In the genomic region with DNA sequence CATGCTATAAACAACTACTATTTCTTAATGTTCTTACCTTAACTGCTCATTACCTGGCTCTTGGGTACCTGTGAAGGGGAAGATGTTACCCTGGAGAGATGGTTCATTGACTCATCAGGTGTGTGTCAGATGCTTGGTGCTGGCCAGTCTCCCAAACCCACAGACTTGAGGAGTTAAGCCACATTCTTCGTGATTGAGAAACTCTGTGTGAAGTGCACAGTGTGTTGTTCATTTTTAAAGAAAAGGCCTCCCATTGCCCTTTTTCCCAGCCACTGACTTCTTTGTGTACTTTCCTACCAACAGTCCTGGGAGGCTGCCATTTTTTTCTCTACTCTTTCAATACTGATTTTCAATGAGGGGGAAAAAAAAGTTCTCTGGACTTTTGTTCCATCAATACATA, we compare ENCODE assay signal across 12 cellular contexts. TPM values are rescaled to one million over a fixed set of nuclear protein-coding genes. Genes with fewer than 3 reads are reported as not detected.
DNase-seq lines count a peak whose midpoint lies in the region; ATAC-seq lines count a peak whose summit lies in the region.
"Had no signal": no experiment of that assay in that cellular context is flagged by ENCODE, and none has a peak within 500 bp of the region (broad histone marks: within the 10 kb centered on the region; RNA-seq: fewer than 3 reads in every experiment).

No MANE protein-coding gene starts in this region.

- DNase-seq in AG20443 (ENCODE audit: low spot score), result peak; percentile 68
- peak; percentile 24 for DNase-seq in KBM-7
- peak; percentile 2 for DNase-seq in cerebellum (ENCODE audit: low spot score)
- DNase-seq in mucosa of gallbladder (ENCODE audit: low spot score), result peak; percentile 39
- no peak for DNase-seq in NCI-H510A (lab: John Stamatoyannopoulos, UW)
- DNase-seq in NCI-H1694 treated with DMSO at 0.1 percent for 48 hours (lab: John Stamatoyannopoulos, UW), result no peak
- DNase-seq in T-helper 1 cell, result no peak
- DNase-seq: activated naive CD8-positive, alpha-beta T cell treated with anti-CD3 and anti-CD28 coated beads, Interleukin-2, amount 50 U/mL, for 24 hours; natural killer cell; stomach had no signal

- in situ Hi-C loops in KBM-7 (cut with MboI; ENCODE audit: low pct_unique_long_range_greater_than_20kb, low sequenced_read_pairs), result loop anchor here (25.0 kb wide), 1 partner anchor 163 kb away; no protein-coding TSS in a partner anchor

- ATAC-seq in GM18517 (IDR thresholded peaks at IDR 0.05; ENCODE audit: unreplicated experiment), result no peak
- ATAC-seq: activated naive CD8-positive, alpha-beta T cell treated with anti-CD3 and anti-CD28 coated beads, Interleukin-2, amount 50 U/mL, for 24 hours; natural killer cell had no signal

RNA-seq across cellular contexts. Expression of a gene that starts 3.2 kb away (rescaled TPM):
- total RNA-seq in cerebellum (9.2 TPM), mucosa of gallbladder (410 TPM)
- total RNA-seq: SJSA1 had no signal

Comparison
In these comparisons a context has a peak if more than half of its experiments do, and no peak if none do; other contexts are left out.
1. DNase-seq: peak in AG20443 (single experiment), KBM-7 (single experiment), cerebellum (single experiment) and mucosa of gallbladder (single experiment); none in NCI-H510A (single experiment), NCI-H1694 treated with DMSO at 0.1 percent for 48 hours (single experiment) and T-helper 1 cell (0 of 5).
2. RNA of a gene that starts 3.2 kb away (total RNA-seq): 410 TPM in mucosa of gallbladder (single experiment); 9.2 TPM in cerebellum (single experiment); every median in the first group is over 10 times any median in the second.